In the genomic region with DNA sequence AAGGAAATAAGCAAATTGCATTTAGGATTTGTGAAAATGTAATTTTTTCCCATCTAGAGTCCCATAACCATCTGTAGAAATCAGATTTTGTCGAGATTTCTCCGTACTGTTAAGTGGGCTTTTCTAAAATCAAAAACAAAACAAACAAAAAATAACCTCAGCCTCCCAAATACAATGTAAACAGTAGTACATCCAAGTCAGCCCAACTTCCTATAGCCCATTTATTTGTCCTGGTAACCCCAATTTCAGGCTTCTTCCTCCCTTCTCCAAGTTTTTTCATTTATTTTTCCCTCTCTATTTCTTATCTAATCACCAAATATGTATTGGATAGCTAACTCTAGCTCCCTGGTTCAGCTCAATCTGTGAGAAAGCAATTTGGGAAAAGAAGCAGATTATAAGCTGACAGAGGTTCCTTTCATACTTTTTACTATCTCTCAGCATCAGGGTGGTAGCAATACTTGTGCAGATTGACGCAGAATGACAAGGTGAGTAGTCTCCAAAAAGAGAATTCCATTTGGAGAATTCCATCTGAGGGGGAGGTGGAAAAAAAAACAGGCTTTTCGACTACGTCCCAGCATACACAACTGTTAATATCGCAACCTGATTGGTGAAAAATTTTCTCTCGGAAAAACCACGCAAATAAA, we compare ENCODE assay signal across 12 cellular contexts.
DNase-seq lines count a peak whose midpoint lies in the region; ATAC-seq, FAIRE-seq and TF ChIP-seq lines count a peak whose summit lies in the region.
"Had no signal": no experiment of that assay in that cellular context is flagged by ENCODE, and none has a peak within 500 bp of the region (broad histone marks: within the 10 kb centered on the region; RNA-seq: fewer than 3 reads in every experiment).

No MANE protein-coding gene starts in this region.

- H2BK20ac ChIP-seq in H9 (ENCODE audit: low read depth, low read length, poor library complexity, severe bottlenecking): no peak overlapping the region

- H4K20me1 ChIP-seq in BLaER1 treated with 17β-estradiol and CSF1 and Interleukin-3, amounts not matched to agents 10 nM and 100 nM: no peaks in the 10 kb centered on the region; a peak in 2 of 22 replicates
- peaks cover 3% of the 10 kb centered on the region for H4K20me1 ChIP-seq in H9 (ENCODE audit: control insufficient read depth, insufficient read depth, insufficient read length)
- H4K20me1 ChIP-seq in keratinocyte (ENCODE audit: control insufficient read depth, extremely low read depth, insufficient read depth, low read length): no peaks in the 10 kb centered on the region

- no peak overlapping the region for H3K18ac ChIP-seq in H9 (ENCODE audit: insufficient read length, low read depth, low read length)

- H3K4me1 Mint-ChIP-seq in H9: peaks cover 24 to 31% of the 10 kb centered on the region in 2 experiments

- peak overlapping the region; percentile 4 to 72; a peak in 4 of 5 replicates for H3K4me3 Mint-ChIP-seq in H9

- peaks cover 0 to 16% (median 0%) of the 10 kb centered on the region in 11 experiments; a peak in 7 of 22 replicates for H3K27me3 ChIP-seq in BLaER1 treated with 17β-estradiol and CSF1 and Interleukin-3, amounts not matched to agents 10 nM and 100 nM
- H3K27me3 ChIP-seq in H9 (ENCODE audit: insufficient read depth, low read length) (no peaks in the 10 kb centered on the region), adipocyte (replicated peaks; ENCODE audit: control insufficient read depth, insufficient read depth, low read length) (peaks cover 24% of the 10 kb centered on the region), keratinocyte (ENCODE audit: control insufficient read depth, extremely low read depth, insufficient read depth, low read length) (no peaks in the 10 kb centered on the region), tibial nerve (peaks cover 5 to 92% of the 10 kb centered on the region in 2 donors)

- TF ChIP-seq CTCF in H9 (conservative IDR thresholded peaks at IDR 0.05) (no peak), keratinocyte (optimal IDR thresholded peaks at IDR 0.05 in 1 of 3, IDR thresholded peaks at IDR 0.05 in 1 of 3, conservative IDR thresholded peaks at IDR 0.05 in 1 of 3; ENCODE audit: extremely low read depth in 1 of 3, insufficient read depth in 2 of 3, low read length in 3 of 3) (no peak), tibial nerve (IDR thresholded peaks at IDR 0.05) (no peak)

- no peak overlapping the region for H4K8ac ChIP-seq in H9 (replicated peaks; ENCODE audit: insufficient read length, low read depth, low read length)

- no peak overlapping the region for H2BK120ac ChIP-seq in H9 (ENCODE audit: low read depth, low read length, poor library complexity, severe bottlenecking)

- no peaks in the 10 kb centered on the region for H3K79me1 ChIP-seq in H9 (ENCODE audit: insufficient read depth, low read depth, low read length, poor library complexity, severe bottlenecking)

- peaks cover 10% of the 10 kb centered on the region for H3K23me2 ChIP-seq in H9 (ENCODE audit: insufficient read length, low read depth, low read length, poor library complexity, severe bottlenecking)

- peaks cover 14 to 36% (median 19%) of the 10 kb centered on the region in 10 experiments for H3K4me1 ChIP-seq in BLaER1 treated with 17β-estradiol and CSF1 and Interleukin-3, amounts not matched to agents 10 nM and 100 nM
- H3K4me1 ChIP-seq in H9 (ENCODE audit: insufficient read depth, low read length) (peaks cover 4% of the 10 kb centered on the region; the same call in 1 of the 2 replicates), adipocyte (ENCODE audit: control insufficient read depth, insufficient read depth, low read length) (peaks cover 20% of the 10 kb centered on the region), keratinocyte (ENCODE audit: control insufficient read depth, extremely low read depth, insufficient read depth, low read length) (peaks cover 17% of the 10 kb centered on the region), tibial nerve (peaks cover 0 to 24% (median 6%) of the 10 kb centered on the region in 4 donors)

- H3K56ac ChIP-seq in H9 (ENCODE audit: insufficient read length, low read depth, low read length): no peak overlapping the region

- H2AFZ ChIP-seq in H9 (ENCODE audit: low read length): no peak overlapping the region
- H2AFZ ChIP-seq in keratinocyte (ENCODE audit: control insufficient read depth, low read length): peak overlapping the region; percentile 32

- H2BK12ac ChIP-seq in H9 (ENCODE audit: insufficient read length, low read depth, low read length): no peak overlapping the region

- H3K4me3 ChIP-seq in BLaER1 treated with 17β-estradiol and CSF1 and Interleukin-3, amounts not matched to agents 10 nM and 100 nM: peak overlapping the region; percentile 61 to 79 (median 72); a peak in 18 of 20 replicates
- H3K4me3 ChIP-seq in adipocyte (ENCODE audit: low read length) (no peak overlapping the region), keratinocyte (ENCODE audit: control insufficient read depth in 2 of 3, extremely low read depth in 1 of 3, insufficient read depth in 2 of 3, low read depth in 1 of 3, low read length in 3 of 3) (peak overlapping the region in 1 of 3 experiments; percentile 70), tibial nerve (peak overlapping the region in 1 of 4 donors; percentile 62)

- TF ChIP-seq POLR2A in tibial nerve (IDR thresholded peaks at IDR 0.05): no peak

- ATAC-seq in HG03139 (IDR thresholded peaks at IDR 0.05; ENCODE audit: unreplicated experiment): no peak

- H4K5ac ChIP-seq in H9 (ENCODE audit: insufficient read length, low read depth, low read length): no peak overlapping the region

- no peaks in the 10 kb centered on the region for H3K9me3 Mint-ChIP-seq in H9

- H3K36me3 ChIP-seq in BLaER1 treated with 17β-estradiol and CSF1 and Interleukin-3, amounts not matched to agents 10 nM and 100 nM: peaks cover 0 to 7% (median 0%) of the 10 kb centered on the region in 11 experiments; a peak in 3 of 22 replicates
- H3K36me3 ChIP-seq in adipocyte (ENCODE audit: control insufficient read depth, insufficient read depth, low read length, severe bottlenecking) (no peaks in the 10 kb centered on the region), keratinocyte (ENCODE audit: control insufficient read depth in 2 of 2, extremely low read depth in 1 of 2, insufficient read depth in 2 of 2, low read length in 2 of 2) (no peaks in the 10 kb centered on the region), tibial nerve (no peaks in the 10 kb centered on the region)

- peak overlapping the region in 8 of 11 experiments; percentile 88 to 97 (median 94); a peak in 12 of 22 replicates for H3K27ac ChIP-seq in BLaER1 treated with 17β-estradiol and CSF1 and Interleukin-3, amounts not matched to agents 10 nM and 100 nM
- H3K27ac ChIP-seq in H9 (ENCODE audit: insufficient read length, low read depth, low read length): peak overlapping the region; percentile 34
- H3K27ac ChIP-seq in keratinocyte (ENCODE audit: control insufficient read depth, insufficient read depth, low read length): no peak overlapping the region
- no peak overlapping the region for H3K27ac ChIP-seq in tibial nerve

- no CpG with 5 or more reads among the region's 8 CpGs for WGBS in H9 (ENCODE audit: extremely low coverage, insufficient read length, low lambda C conversion rate)
- 47 to 55% methylated on average over 8 of the region's 8 CpGs for WGBS in tibial nerve, 2 donors

- no peak overlapping the region for H4K91ac ChIP-seq in H9 (ENCODE audit: insufficient read length, low read depth, low read length)

- no peak overlapping the region for H2BK15ac ChIP-seq in H9 (ENCODE audit: low read depth, low read length)

- no peak for FAIRE-seq in keratinocyte (lab: Jason Lieb, UNC)

- no peak overlapping the region for H3K23ac ChIP-seq in H9 (ENCODE audit: insufficient read length, low read depth, low read length)

- H3K9me1 ChIP-seq in keratinocyte (ENCODE audit: control insufficient read depth, extremely low read depth, insufficient read depth, low read length): no peaks in the 10 kb centered on the region

- H3K9ac ChIP-seq in BLaER1 treated with 17β-estradiol and CSF1 and Interleukin-3, amounts not matched to agents 10 nM and 100 nM: peak overlapping the region in 10 of 11 experiments; percentile 79 to 97 (median 92); a peak in 16 of 22 replicates
- H3K9ac ChIP-seq in H9 (ENCODE audit: extremely low read depth, insufficient read length, low read length) (peak overlapping the region; percentile 95), adipocyte (ENCODE audit: low read length) (no peak overlapping the region), keratinocyte (ENCODE audit: control insufficient read depth, extremely low read depth, insufficient read depth, low read length) (no peak overlapping the region)

- H3K4me2 ChIP-seq in BLaER1 treated with 17β-estradiol and CSF1 and Interleukin-3, amounts not matched to agents 10 nM and 100 nM: peak overlapping the region; percentile 85 to 98 (median 96)
- peak overlapping the region; percentile 94 for H3K4me2 ChIP-seq in H9 (ENCODE audit: insufficient read depth, insufficient read length, low read length)
- peak overlapping the region; percentile 91 for H3K4me2 ChIP-seq in keratinocyte (ENCODE audit: control insufficient read depth, extremely low read depth, insufficient read depth, low read depth, low read length)

- H3K4ac ChIP-seq in H9 (ENCODE audit: low read depth, low read length): no peak overlapping the region

- DNase-seq in H9 (no peak), adipocyte (ENCODE audit: low read depth) (peak; percentile 53), keratinocyte (ENCODE audit: low read depth, low spot score) (no peak), tibial nerve (ENCODE audit: low spot score in 2 of 2) (no peak), NCI-H1417 treated with DMSO at 0.1 percent for 48 hours (lab: John Stamatoyannopoulos, UW) (no peak)
- DNase-seq in stimulated activated CD8-positive, alpha-beta memory T cell treated with anti-CD3 and anti-CD28 coated beads, Interleukin-4, amount 100 ng/mL, for 48 hours: no peak
- DNase-seq: activated gamma-delta T cell, glutamatergic neuron, NCI-H1436, SHP77 treated with DMSO at 0.1 percent for 48 hours had no signal

- peak overlapping the region in 2 of 3 experiments; percentile 88 to 97; a peak in 3 of 7 replicates for H3K27ac Mint-ChIP-seq in H9

- H3K36me3 Mint-ChIP-seq in H9 (ENCODE audit: insufficient read depth in 1 of 3, low read depth in 3 of 3): no peaks in the 10 kb centered on the region; a peak in 1 of 7 replicates

- no peak overlapping the region for H3K14ac ChIP-seq in H9 (ENCODE audit: insufficient read depth, low read length)

- no peaks in the 10 kb centered on the region for H3K27me3 Mint-ChIP-seq in H9 (ENCODE audit: low read depth)

- H3T11ph ChIP-seq in H9 (ENCODE audit: low read length): no peak overlapping the region

- H3K9me3 ChIP-seq in BLaER1 treated with 17β-estradiol and CSF1 and Interleukin-3, amounts not matched to agents 10 nM and 100 nM (replicated peaks in 1 of 11): no peaks in the 10 kb centered on the region
- H3K9me3 ChIP-seq in H9 (ENCODE audit: control insufficient read depth, low read depth, low read length) (no peaks in the 10 kb centered on the region), adipocyte (ENCODE audit: control insufficient read depth, low read length) (no peaks in the 10 kb centered on the region), keratinocyte (ENCODE audit: control insufficient read depth, low read depth, low read length) (no peaks in the 10 kb centered on the region), tibial nerve (peaks cover 0 to 2% (median 0%) of the 10 kb centered on the region in 4 donors)

- dilution Hi-C loops in keratinocyte (cut with MboI; ENCODE audit: extremely low pct_ligation_motif_present, low sequenced_read_pairs): no loop called here

- H2BK5ac ChIP-seq in H9 (ENCODE audit: insufficient read length, low read length): no peak overlapping the region

- H2AK5ac ChIP-seq in H9 (ENCODE audit: insufficient read length, low read length): no peak overlapping the region

- H3K79me2 ChIP-seq in H9 (ENCODE audit: insufficient read depth, low read length) (no peaks in the 10 kb centered on the region), keratinocyte (ENCODE audit: control insufficient read depth, insufficient read depth, low read length) (no peaks in the 10 kb centered on the region)

- no peak for TF ChIP-seq EP300 in tibial nerve (IDR thresholded peaks at IDR 0.05)

Comparison
In these comparisons a context has a peak if more than half of its experiments do, and no peak if none do; other contexts are left out.
1. H3K27ac ChIP-seq: peak in BLaER1 treated with 17β-estradiol and CSF1 and Interleukin-3, amounts not matched to agents 10 nM and 100 nM (8 of 11) and H9 (single experiment); none in keratinocyte (single experiment) and tibial nerve (0 of 4).
2. H3K9ac ChIP-seq: peak in BLaER1 treated with 17β-estradiol and CSF1 and Interleukin-3, amounts not matched to agents 10 nM and 100 nM (10 of 11) and H9 (single experiment); none in adipocyte (single experiment) and keratinocyte (single experiment).
3. Peak in every context shown above with its lines, with median percentiles within 50 percentile points of each other: H3K4me2 ChIP-seq.